In the genomic region with DNA sequence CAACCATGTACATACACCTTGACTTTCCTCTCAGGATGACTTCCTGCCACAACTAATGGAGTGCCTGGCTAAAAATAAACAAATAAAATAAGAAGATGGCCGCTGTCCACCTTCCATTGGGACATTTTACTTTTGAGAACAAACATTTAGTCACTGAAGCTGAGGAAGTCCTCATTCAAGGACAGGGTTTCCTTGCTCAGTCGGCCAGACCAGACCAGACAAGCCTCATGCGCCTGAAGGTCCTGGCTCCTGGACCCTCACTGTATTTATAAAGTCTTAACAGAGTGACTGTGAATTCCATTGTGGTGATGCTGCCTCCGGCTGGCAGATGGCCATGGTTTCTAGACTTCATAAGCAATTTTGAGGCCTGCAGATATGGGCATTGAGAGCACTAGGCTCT, we compare ENCODE assay signal across 9 cellular contexts.
DNase-seq lines count a peak whose midpoint lies in the region; ATAC-seq and TF ChIP-seq lines count a peak whose summit lies in the region.
"Had no signal": no experiment of that assay in that cellular context is flagged by ENCODE, and none has a peak within 500 bp of the region (broad histone marks: within the 10 kb centered on the region; RNA-seq: fewer than 3 reads in every experiment).

No MANE protein-coding gene starts in this region.

- intact Hi-C loops in Right ventricle myocardium superior (cut with DNase I) = no loop called here

- H3K4me3 ChIP-seq in retinal pigment epithelial cell (ENCODE audit: low read length) = no peak overlapping the region

- peaks cover 29% of the 10 kb centered on the region for H3K36me3 Mint-ChIP-seq in T-cell

- POLR2A ChIA-PET in T-cell (lab: Charles Lee) = no interaction called here

- no peak for TF ChIP-seq CTCF in retinal pigment epithelial cell (conservative IDR thresholded peaks at IDR 0.05; ENCODE audit: low read depth, low read length)

- no peak for ATAC-seq in T-cell (replicated peaks in 1 of 4)
- peak; percentile 78 for ATAC-seq in Right ventricle myocardium superior (ENCODE audit: poor library complexity)
- ATAC-seq in HG03196 (IDR thresholded peaks at IDR 0.05; ENCODE audit: unreplicated experiment) = no peak
- ATAC-seq in GM19397 (IDR thresholded peaks at IDR 0.05; ENCODE audit: unreplicated experiment) = no peak
- ATAC-seq in GM21381 (IDR thresholded peaks at IDR 0.05; ENCODE audit: unreplicated experiment) = no peak

- CTCF ChIA-PET in T-cell (lab: Charles Lee) = interaction anchor here in 1 of 2 donors (0.8 kb wide), 1 partner anchor 114 kb away, joined by 4 read pairs; a partner anchor contains a TSS

- DNase-seq in ELF-1 (ENCODE audit: low read depth, low spot score) (peak; percentile 51), T-cell (no peak), Right ventricle myocardium superior (peak; percentile 79), retinal pigment epithelial cell (ENCODE audit: low read depth) (peak; percentile 96), epidermal melanocyte (ENCODE audit: insufficient read length, low spot score) (no peak)
- DNase-seq: T-helper 1 cell had no signal

- no peaks in the 10 kb centered on the region for H3K9me3 Mint-ChIP-seq in T-cell

- no peaks in the 10 kb centered on the region for H3K27me3 Mint-ChIP-seq in T-cell

- H3K4me3 Mint-ChIP-seq in T-cell = peak overlapping the region in 1 of 3 donors; percentile 47

- H3K4me1 Mint-ChIP-seq in T-cell = peaks cover 78 to 86% (median 84%) of the 10 kb centered on the region in 3 donors

- H3K27ac Mint-ChIP-seq in T-cell = peak overlapping the region; percentile 85 to 92

Comparison
In these comparisons a context has a peak if more than half of its experiments do, and no peak if none do; other contexts are left out.
1. DNase-seq: peak in ELF-1 (single experiment), Right ventricle myocardium superior (single experiment) and retinal pigment epithelial cell (single experiment); none in T-cell (0 of 34) and epidermal melanocyte (single experiment).